25 cellular contexts compared by ENCODE assay signal in genomic region chr2:16314691-16315457, GRCh38.
"Had no signal": no experiment of that assay in that cellular context is flagged by ENCODE, and none has a peak within 500 bp of the region (broad histone marks: within the 10 kb centered on the region; RNA-seq: fewer than 3 reads in every experiment).

No MANE protein-coding gene starts in this region.

- H3K4me1 Mint-ChIP-seq: stimulated activated effector memory CD8-positive, alpha-beta T cell treated with anti-CD3 and anti-CD28 coated beads, Interleukin-12 subunit alpha, Interleukin-12 subunit beta, amount 100 ng/mL, for 72 hours had no signal

- H3K4me2 ChIP-seq: hepatocyte had no signal

- H3K36me3 ChIP-seq: left ventricle myocardium inferior, pancreas, prostate gland, tibial nerve, uterus had no signal

- H3K4me3 Mint-ChIP-seq: memory B cell; naive thymus-derived CD4-positive, alpha-beta T cell; natural killer cell treated with Interleukin-12 subunit alpha and Interleukin-12 subunit beta and Interleukin-15 and Interleukin-18, amount 100 ng/mL, for 72 hours; stimulated activated effector memory CD8-positive, alpha-beta T cell treated with anti-CD3 and anti-CD28 coated beads, Interleukin-12 subunit alpha, Interleukin-12 subunit beta, amount 100 ng/mL, for 72 hours; stimulated activated naive CD8-positive, alpha-beta T cell treated with anti-CD3 and anti-CD28 coated beads, Interleukin-15, Interleukin-2, amounts not matched to agents 100 ng/mL and 50 ng/mL, for 24 hours; type B pancreatic cell had no signal

- H3K4me3 ChIP-seq: hepatocyte, left ventricle myocardium inferior, mucosa of descending colon, pancreas, prostate gland, skin epidermis, tibial nerve, uterus had no signal

- H3K27me3 ChIP-seq: hepatocyte, pancreas, tibial nerve, uterus had no signal

- H3K27me3 Mint-ChIP-seq: stimulated activated naive CD8-positive, alpha-beta T cell treated with anti-CD3 and anti-CD28 coated beads, Interleukin-15, Interleukin-2, amounts not matched to agents 100 ng/mL and 50 ng/mL, for 24 hours had no signal

- H3K4me1 ChIP-seq: pancreas, prostate gland, tibial nerve, uterus had no signal

- H3K9me3 Mint-ChIP-seq: natural killer cell treated with Interleukin-12 subunit alpha and Interleukin-12 subunit beta and Interleukin-15 and Interleukin-18, amount 100 ng/mL, for 72 hours; stimulated activated naive CD8-positive, alpha-beta T cell treated with anti-CD3 and anti-CD28 coated beads, Interleukin-15, Interleukin-2, amounts not matched to agents 100 ng/mL and 50 ng/mL, for 24 hours; type B pancreatic cell had no signal

- H3K36me3 Mint-ChIP-seq: memory B cell; naive thymus-derived CD4-positive, alpha-beta T cell; natural killer cell treated with Interleukin-12 subunit alpha and Interleukin-12 subunit beta and Interleukin-15 and Interleukin-18, amount 100 ng/mL, for 72 hours; stimulated activated effector memory CD8-positive, alpha-beta T cell treated with anti-CD3 and anti-CD28 coated beads, Interleukin-12 subunit alpha, Interleukin-12 subunit beta, amount 100 ng/mL, for 72 hours; type B pancreatic cell had no signal

- H3K27ac Mint-ChIP-seq: memory B cell; naive thymus-derived CD4-positive, alpha-beta T cell; natural killer cell treated with Interleukin-12 subunit alpha and Interleukin-12 subunit beta and Interleukin-15 and Interleukin-18, amount 100 ng/mL, for 72 hours; stimulated activated effector memory CD8-positive, alpha-beta T cell treated with anti-CD3 and anti-CD28 coated beads, Interleukin-12 subunit alpha, Interleukin-12 subunit beta, amount 100 ng/mL, for 72 hours; stimulated activated naive CD8-positive, alpha-beta T cell treated with anti-CD3 and anti-CD28 coated beads, Interleukin-15, Interleukin-2, amounts not matched to agents 100 ng/mL and 50 ng/mL, for 24 hours; type B pancreatic cell had no signal

- DNase-seq: islet precursor cell; left ventricle myocardium inferior; midbrain; mucosa of descending colon; naive thymus-derived CD4-positive, alpha-beta T cell; pancreas; posterior cingulate gyrus; retina; right cardiac atrium; stimulated activated CD4-positive, alpha-beta T cell treated with anti-CD3 and anti-CD28 coated beads, Interleukin-12 subunit alpha, Interleukin-12 subunit beta, amount 100 ng/mL, for 4 hours; stimulated activated CD4-positive, alpha-beta T cell treated with anti-CD3 and anti-CD28 coated beads, Interleukin-15, amount 100 ng/mL, for 24 hours; stimulated activated CD4-positive, alpha-beta T cell treated with anti-CD3 and anti-CD28 coated beads, Interleukin-2, amount 100 ng/mL, for 24 hours; stimulated activated CD4-positive, alpha-beta T cell treated with anti-CD3 and anti-CD28 coated beads, Interleukin-4, amount 100 ng/mL, for 24 hours; stimulated activated naive CD4-positive, alpha-beta T cell; uterus had no signal

- H3K27ac ChIP-seq: hepatocyte, left ventricle myocardium inferior, pancreas, prostate gland, skin epidermis, tibial nerve, uterus had no signal

- H3K79me2 ChIP-seq: hepatocyte had no signal

- ATAC-seq: mucosa of descending colon; naive thymus-derived CD4-positive, alpha-beta T cell; natural killer cell treated with Interleukin-12 subunit alpha and Interleukin-12 subunit beta and Interleukin-15 and Interleukin-18, amount 100 ng/mL, for 72 hours; pancreas; right cardiac atrium; sciatic nerve; stimulated activated effector memory CD8-positive, alpha-beta T cell treated with anti-CD3 and anti-CD28 coated beads, Interleukin-12 subunit alpha, Interleukin-12 subunit beta, amount 100 ng/mL, for 72 hours had no signal

- H3K9me3 ChIP-seq: left ventricle myocardium inferior, mucosa of descending colon, pancreas, prostate gland, tibial nerve, uterus had no signal

- H2AFZ ChIP-seq: hepatocyte had no signal
